Comparison of ENCODE assay signal across 8 cellular contexts in the genomic region with DNA sequence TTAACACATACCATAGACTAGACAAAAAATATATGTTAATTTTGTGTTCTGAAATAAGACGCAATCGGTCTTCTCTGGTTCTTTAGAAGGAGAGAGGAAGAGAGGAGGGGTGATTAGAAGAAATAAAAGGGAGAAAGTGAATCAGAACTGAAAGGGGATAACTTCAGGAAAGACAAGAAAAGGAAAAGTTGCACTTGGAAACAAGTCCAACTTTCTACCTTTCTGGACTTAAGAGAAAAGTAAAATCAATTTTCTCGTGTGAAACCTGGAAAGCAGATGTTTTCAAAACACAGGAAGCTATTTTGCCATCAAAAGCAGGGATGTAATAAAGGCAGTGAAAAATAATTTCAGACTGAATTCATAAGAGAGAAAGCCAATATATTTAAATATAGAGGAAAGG. TPM values are rescaled to one million over a fixed set of nuclear protein-coding genes. Genes with fewer than 3 reads are reported as not detected.
DNase-seq lines count a peak whose midpoint lies in the region; ATAC-seq and TF ChIP-seq lines count a peak whose summit lies in the region.

No MANE protein-coding gene starts in this region.

- POLR2A ChIA-PET in CD8-positive, alpha-beta memory T cell (lab: Charles Lee): no interaction called here
- POLR2A ChIA-PET in Panc1 (lab: Charles Lee): no interaction called here

- peak overlapping the region in 4 of 7 donors; percentile 16 to 80 (median 70) for H3K4me3 Mint-ChIP-seq in CD8-positive, alpha-beta memory T cell

- TF ChIP-seq CTCF in Panc1 (IDR thresholded peaks at IDR 0.05) (no peak), prostate gland (IDR thresholded peaks at IDR 0.05) (no peak)

- peaks cover 37% of the 10 kb centered on the region for H3K27me3 ChIP-seq in CD8-positive, alpha-beta memory T cell (ENCODE audit: insufficient read depth, low read length, poor library complexity, severe bottlenecking)
- H3K27me3 ChIP-seq in Panc1 (ENCODE audit: control insufficient read depth, insufficient read depth, low read length) (no peaks in the 10 kb centered on the region), prostate gland (replicated peaks; ENCODE audit: insufficient read depth) (no peaks in the 10 kb centered on the region)

- no peaks in the 10 kb centered on the region for H3K36me3 ChIP-seq in CD8-positive, alpha-beta memory T cell (ENCODE audit: insufficient read depth, low read length)
- H3K36me3 ChIP-seq in Panc1 (ENCODE audit: control insufficient read depth, insufficient read depth, low read length): no peaks in the 10 kb centered on the region
- H3K36me3 ChIP-seq in prostate gland: no peaks in the 10 kb centered on the region

- peaks cover 11 to 18% (median 14%) of the 10 kb centered on the region in 3 donors for H3K4me1 Mint-ChIP-seq in CD8-positive, alpha-beta memory T cell

- no peak overlapping the region for H3K27ac Mint-ChIP-seq in CD8-positive, alpha-beta memory T cell

- CTCF ChIA-PET in CD8-positive, alpha-beta memory T cell (lab: Charles Lee): no interaction called here
- CTCF ChIA-PET in Panc1 (lab: Charles Lee): interaction anchor here (0.7 kb wide), 1 partner anchor 993 kb away, joined by 10 read pairs; no protein-coding TSS in a partner anchor

- H3K9me3 ChIP-seq in CD8-positive, alpha-beta memory T cell (ENCODE audit: low read length): no peaks in the 10 kb centered on the region
- H3K9me3 ChIP-seq in Panc1 (ENCODE audit: control insufficient read depth, insufficient read depth, low read depth, low read length): no peaks in the 10 kb centered on the region
- H3K9me3 ChIP-seq in prostate gland: no peaks in the 10 kb centered on the region

- no peaks in the 10 kb centered on the region for H3K36me3 Mint-ChIP-seq in CD8-positive, alpha-beta memory T cell

- ATAC-seq in Panc1: no peak

- H3K9me3 Mint-ChIP-seq in CD8-positive, alpha-beta memory T cell: peaks cover 0 to 8% (median 0%) of the 10 kb centered on the region in 5 donors

- TF ChIP-seq POLR2A in prostate gland (IDR thresholded peaks at IDR 0.05): no peak

- no peak overlapping the region for H3K27ac ChIP-seq in CD8-positive, alpha-beta memory T cell (ENCODE audit: low read depth, low read length)
- H3K27ac ChIP-seq in Panc1 (ENCODE audit: low read length) (0 out of 2 replicates have a peak overlapping the region, but pooled peaks have one; percentile 34), epithelial cell of prostate (peak overlapping the region; percentile 93), prostate gland (peak overlapping the region; percentile 97 to 100)

- DNase-seq in CD8-positive, alpha-beta memory T cell: no peak
- no peak for DNase-seq in Panc1 (ENCODE audit: low read depth, low spot score)
- DNase-seq in epithelial cell of prostate (ENCODE audit: low read depth, low spot score): no peak
- no peak for DNase-seq in prostate gland (ENCODE audit: low spot score)
- no peak for DNase-seq in NCI-H1092 (lab: John Stamatoyannopoulos, UW)
- no peak for DNase-seq in NCI-H146 (lab: John Stamatoyannopoulos, UW)
- DNase-seq in H4 (ENCODE audit: low spot score): no peak
- no peak for DNase-seq in NOMO-1 treated with DMSO at 0.1 percent for 48 hours (lab: John Stamatoyannopoulos, UW; ENCODE audit: unreplicated experiment)

- WGBS in prostate gland: 55% methylated on average over 3 of the region's 3 CpGs

- H3K4me1 ChIP-seq in CD8-positive, alpha-beta memory T cell (ENCODE audit: insufficient read depth, low read length): no peaks in the 10 kb centered on the region
- peaks cover 11% of the 10 kb centered on the region for H3K4me1 ChIP-seq in Panc1 (ENCODE audit: control insufficient read depth, insufficient read depth, low read length)
- peaks cover 5% of the 10 kb centered on the region for H3K4me1 ChIP-seq in prostate gland (replicated peaks)

- no peak overlapping the region for H3K4me3 ChIP-seq in CD8-positive, alpha-beta memory T cell (ENCODE audit: low read length)
- peak overlapping the region in 1 of 2 experiments; percentile 51; a peak in 1 of 4 replicates for H3K4me3 ChIP-seq in Panc1 (ENCODE audit: low read depth in 2 of 2, low read length in 2 of 2)
- peak overlapping the region; percentile 62 to 87 for H3K4me3 ChIP-seq in prostate gland

- in situ Hi-C loops in Panc1 (cut with HindIII; ENCODE audit: low pct_unique_long_range_greater_than_20kb, low sequenced_read_pairs): no loop called here

- peaks cover 47 to 57% of the 10 kb centered on the region in 2 donors for H3K27me3 Mint-ChIP-seq in CD8-positive, alpha-beta memory T cell

- TSS peak; percentile 85 for BruUV-seq in Panc1 (replicated peaks; lab: Mats Ljungman, UMichigan)

- intact Hi-C loops in Panc1 (cut with micrococcal nuclease; ENCODE audit: unreplicated experiment) (loop anchor here (10.0 kb wide), 2 partner anchors 135 to 555 kb away; no protein-coding TSS in a partner anchor), prostate gland (cut with DNase I) (no loop called here)

RNA-seq across cellular contexts. Expression of a gene that starts 11.9 kb away (rescaled TPM):
- total RNA-seq in CD8-positive, alpha-beta memory T cell: under 1 TPM; 0.20 to 0.22 TPM
- polyA plus RNA-seq in CD8-positive, alpha-beta memory T cell: 0.13 TPM
- total RNA-seq in Panc1 (2021; ENCODE audit: unreplicated experiment): 7.1 TPM
- polyA plus RNA-seq in Panc1 (2012; ENCODE audit: insufficient read length): 3.0 TPM
- total RNA-seq in prostate gland: 10 to 100 TPM; 51.1 to 53.9 TPM
- 0.47 and 0.68 TPM in 2 replicates for total RNA-seq in H4 (2014; rRNA removed; shearing (Covaris generic))
